Comparison of ENCODE assay signal across 1 cellular context in the genomic region with DNA sequence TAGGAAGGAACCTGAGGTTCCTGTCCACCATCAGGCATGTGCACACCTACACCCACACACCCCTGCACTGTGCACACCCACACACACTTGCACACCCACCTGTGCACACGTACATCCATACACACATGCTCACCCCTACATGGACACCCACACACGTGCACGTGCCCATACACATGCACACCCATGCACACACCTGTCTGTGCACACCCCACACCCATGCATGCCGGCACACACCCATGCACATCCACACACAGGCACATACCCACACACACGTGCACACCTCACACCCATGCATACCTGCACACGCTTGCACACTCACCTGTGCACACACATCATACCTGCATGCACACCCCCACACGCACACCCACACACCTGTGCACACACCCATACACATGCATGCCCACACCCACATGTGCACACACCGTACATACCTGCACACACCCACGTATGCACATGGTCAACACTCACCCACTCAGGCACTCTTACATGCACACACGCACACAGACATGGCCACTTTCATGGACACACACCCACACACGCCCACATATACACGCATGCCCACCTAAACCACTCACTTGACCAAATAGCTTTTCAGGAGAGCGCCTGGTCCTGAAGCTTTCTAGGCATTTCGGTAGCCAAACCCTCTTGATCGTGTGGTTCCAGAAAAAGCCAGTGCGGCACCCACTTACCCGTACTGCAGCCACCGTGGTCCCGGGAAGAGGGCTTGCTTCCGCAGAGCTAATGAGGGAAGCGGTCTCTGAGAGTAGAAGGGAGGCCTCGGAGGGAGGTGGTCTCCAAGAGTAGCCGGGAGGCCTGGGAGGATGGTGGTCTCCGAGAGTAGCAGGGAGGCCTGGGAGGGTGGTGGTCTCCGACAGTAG.
A peak's percentile ranks its signal among the peaks of the same experiment; 100 is the strongest.
TF ChIP-seq lines count a peak whose summit lies in the region.

No MANE protein-coding gene starts in this region.

TF ChIP-seq in HEK293, 187 proteins besides CTCF, POLR2A, EP300 and RAD21 (continued from another document):
- TF ChIP-seq, protein P1, sequence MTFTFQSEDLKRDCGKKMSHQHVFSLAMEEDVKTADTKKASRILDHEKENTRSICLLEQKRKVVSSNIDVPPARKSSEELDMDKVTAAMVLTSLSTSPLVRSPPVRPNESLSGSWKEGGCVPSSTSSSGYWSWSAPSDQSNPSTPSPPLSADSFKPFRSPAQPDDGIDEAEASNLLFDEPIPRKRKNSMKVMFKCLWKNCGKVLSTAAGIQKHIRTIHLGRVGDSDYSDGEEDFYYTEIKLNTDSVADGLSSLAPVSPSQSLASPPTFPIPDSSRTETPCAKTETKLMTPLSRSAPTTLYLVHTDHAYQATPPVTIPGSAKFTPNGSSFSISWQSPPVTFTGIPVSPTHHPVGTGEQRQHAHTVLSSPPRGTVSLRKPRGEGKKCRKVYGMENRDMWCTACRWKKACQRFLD (tag by site-specific recombination; IDR thresholded peaks at IDR 0.05), result peak; percentile 16; the same call in 1 of the 2 replicates
- TF ChIP-seq KLF9 (tag by site-specific recombination; IDR thresholded peaks at IDR 0.05; ENCODE audit: low read depth) (no peak), ZNF354C (tag by site-specific recombination; IDR thresholded peaks at IDR 0.05; ENCODE audit: borderline replicate concordance, low read depth) (no peak), PRDM1 (tag by site-specific recombination; IDR thresholded peaks at IDR 0.05) (no peak), EGR2 (tag by site-specific recombination; IDR thresholded peaks at IDR 0.05; ENCODE audit: low read depth) (peak; percentile 97), ZNF19 (tag by site-specific recombination; IDR thresholded peaks at IDR 0.05; ENCODE audit: low read depth) (no peak), ZNF560 (tag by site-specific recombination; IDR thresholded peaks at IDR 0.05; ENCODE audit: borderline replicate concordance) (no peak), ZNF792 (tag by site-specific recombination; IDR thresholded peaks at IDR 0.05) (no peak), ZFHX2 (tag by site-specific recombination; conservative IDR thresholded peaks at IDR 0.05) (peak; percentile 97), ZNF23 (tag by site-specific recombination; IDR thresholded peaks at IDR 0.05; ENCODE audit: borderline replicate concordance) (no peak), ZNF473 (tag by site-specific recombination; IDR thresholded peaks at IDR 0.05) (no peak)
- TF ChIP-seq, protein P2, sequence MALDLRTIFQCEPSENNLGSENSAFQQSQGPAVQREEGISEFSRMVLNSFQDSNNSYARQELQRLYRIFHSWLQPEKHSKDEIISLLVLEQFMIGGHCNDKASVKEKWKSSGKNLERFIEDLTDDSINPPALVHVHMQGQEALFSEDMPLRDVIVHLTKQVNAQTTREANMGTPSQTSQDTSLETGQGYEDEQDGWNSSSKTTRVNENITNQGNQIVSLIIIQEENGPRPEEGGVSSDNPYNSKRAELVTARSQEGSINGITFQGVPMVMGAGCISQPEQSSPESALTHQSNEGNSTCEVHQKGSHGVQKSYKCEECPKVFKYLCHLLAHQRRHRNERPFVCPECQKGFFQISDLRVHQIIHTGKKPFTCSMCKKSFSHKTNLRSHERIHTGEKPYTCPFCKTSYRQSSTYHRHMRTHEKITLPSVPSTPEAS (tag by site-specific recombination; IDR thresholded peaks at IDR 0.05), result peak; percentile 77
